ENCODE assay signal across 8 cellular contexts in the genomic region with DNA sequence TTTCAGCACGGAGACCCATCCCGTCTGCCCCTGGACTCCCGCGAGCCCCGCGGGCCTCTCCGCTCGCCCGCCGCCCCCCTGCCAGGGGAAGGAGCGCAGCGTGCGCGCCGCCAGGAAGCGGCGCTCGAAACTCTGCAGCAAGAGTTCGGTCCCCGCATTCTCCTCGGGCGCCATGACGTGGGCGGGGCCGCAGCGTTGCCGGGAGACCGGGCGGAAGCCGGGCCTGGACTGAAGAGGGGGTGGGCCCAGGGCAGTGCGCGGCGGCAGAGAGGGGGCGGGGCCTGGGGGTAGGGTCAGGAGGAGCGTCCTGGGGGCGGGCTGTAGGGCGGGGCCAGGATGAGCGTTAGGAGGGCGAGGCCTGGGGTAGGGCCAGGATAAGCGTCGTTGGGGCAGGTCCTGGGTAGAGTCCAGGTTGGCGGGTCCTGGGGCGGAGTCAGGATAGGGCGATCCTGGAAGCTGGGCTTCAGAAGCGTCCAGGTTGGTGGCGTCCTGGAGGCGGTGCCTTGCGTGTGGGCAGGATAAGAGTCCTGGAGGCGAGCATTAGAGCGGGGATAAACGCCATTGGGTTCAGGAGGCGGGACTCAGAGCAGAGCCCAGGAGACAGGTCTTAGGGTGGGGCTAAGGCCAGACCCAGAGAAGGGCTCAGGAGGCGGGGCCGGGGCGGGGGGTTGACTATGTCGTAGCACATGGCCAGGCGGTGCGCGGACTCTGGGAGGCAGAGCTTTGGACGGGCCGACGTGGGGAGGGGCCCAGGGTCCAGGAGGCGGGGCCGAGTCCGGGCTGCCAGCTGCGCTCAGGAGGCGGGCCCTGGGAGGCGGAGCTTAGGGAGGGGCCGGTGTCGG.
A peak's percentile ranks its signal among the peaks of the same experiment; 100 is the strongest.
DNase-seq lines count a peak whose midpoint lies in the region; ATAC-seq, FAIRE-seq and TF ChIP-seq lines count a peak whose summit lies in the region.
"Not testable (repeated sequence)": the region's sequence is repeated elsewhere in the genome, so short reads cannot be mapped to it uniquely, and the experiment has no call there.

No MANE protein-coding gene starts in this region.

- H4K5ac ChIP-seq in H1 (ENCODE audit: insufficient read length, low read depth, low read length) = peak overlapping the region; percentile 90

- H2BK12ac ChIP-seq in H1 (ENCODE audit: low read depth, low read length); mesenchymal stem cell (ENCODE audit: low read length in 2 of 2): not testable (repeated sequence)

- TF ChIP-seq RAD21 in H1 (IDR thresholded peaks at IDR 0.05 in 1 of 2, conservative IDR thresholded peaks at IDR 0.05 in 1 of 2; ENCODE audit: low read depth in 2 of 2, low read length in 2 of 2) = peak in 1 of 2 experiments; percentile 7; a peak in 1 of 4 replicates

- H3K23me2 ChIP-seq in H1 (ENCODE audit: low read depth, low read length) = not testable (repeated sequence)

- H2AK5ac ChIP-seq in H1 (ENCODE audit: low read depth, low read length); mesenchymal stem cell (ENCODE audit: low read length, severe bottlenecking): not testable (repeated sequence)

- H3K4ac ChIP-seq in H1 (replicated peaks; ENCODE audit: insufficient read length, low read depth, low read length); mesenchymal stem cell (ENCODE audit: low read depth in 1 of 2, low read length in 2 of 2): not testable (repeated sequence)

- not testable (repeated sequence) for H2BK15ac ChIP-seq in H1 (ENCODE audit: low read length); mesenchymal stem cell (ENCODE audit: low read depth, poor library complexity, severe bottlenecking)

- H2BK5ac ChIP-seq in H1 (ENCODE audit: low read depth, low read length) = not testable (repeated sequence)
- peak overlapping the region; percentile 76 for H2BK5ac ChIP-seq in mesenchymal stem cell (ENCODE audit: low read depth, low read length, poor library complexity, severe bottlenecking)

- not testable (repeated sequence) for H3K56ac ChIP-seq in H1 (replicated peaks; ENCODE audit: insufficient read length, low read depth, low read length)

- H3K4me2 ChIP-seq in H1 (ENCODE audit: insufficient read depth in 1 of 2, low read depth in 2 of 2, low read length in 2 of 2) = peak overlapping the region; percentile 67 to 86
- H3K4me2 ChIP-seq in mesenchymal stem cell (ENCODE audit: low read length, poor library complexity, severe bottlenecking) = not testable (repeated sequence)

- H3K27me3 Mint-ChIP-seq in CD4-positive, alpha-beta memory T cell = not testable (repeated sequence)

- peak overlapping the region; percentile 97 to 100 (median 100) for H3K4me3 Mint-ChIP-seq in CD4-positive, alpha-beta memory T cell

- H4K8ac ChIP-seq in H1 (ENCODE audit: extremely low read depth, insufficient read depth, low read length) = peak overlapping the region; percentile 25; the same call in 1 of the 2 replicates
- not testable (repeated sequence) for H4K8ac ChIP-seq in mesenchymal stem cell (ENCODE audit: low read length)

- not testable (repeated sequence) for H3K23ac ChIP-seq in H1 (ENCODE audit: insufficient read length); mesenchymal stem cell (ENCODE audit: low read length in 2 of 2)

- H3K18ac ChIP-seq in H1 (ENCODE audit: extremely low read depth, low read length) = not testable (repeated sequence)
- peak overlapping the region; percentile 40 to 91 for H3K18ac ChIP-seq in mesenchymal stem cell (ENCODE audit: low read depth in 1 of 2, low read length in 2 of 2)

- peak; percentile 91 to 96 (median 94) for DNase-seq in CD4-positive, alpha-beta memory T cell
- peak; percentile 97 for DNase-seq in HT1080 (ENCODE audit: low read depth)
- DNase-seq in NT2/D1 (ENCODE audit: low read depth, low spot score) = peak; percentile 94
- DNase-seq in activated CD8-positive, alpha-beta memory T cell treated with anti-CD3 and anti-CD28 coated beads, Interleukin-2, amount 50 U/mL, for 24 hours (ENCODE audit: extremely low read depth) = peak; percentile 96
- peak; percentile 94 to 96 for DNase-seq in H1 (ENCODE audit: low read depth in 1 of 2, low spot score in 2 of 2)
- DNase-seq in mesenchymal stem cell = peak; percentile 99
- peak; percentile 96 for DNase-seq in stimulated activated CD8-positive, alpha-beta memory T cell treated with anti-CD3 and anti-CD28 coated beads, Interleukin-12 subunit alpha, Interleukin-12 subunit beta, amount 100 ng/mL, for 1 hour (ENCODE audit: low read depth)

- not testable (repeated sequence) for H3K79me1 ChIP-seq in H1 (ENCODE audit: low read depth, low read length); mesenchymal stem cell (replicated peaks; ENCODE audit: low read length, poor library complexity, severe bottlenecking)

- POLR2A ChIA-PET in CD4-positive, alpha-beta memory T cell (lab: Charles Lee; ENCODE audit: partially characterized antibody) = interaction anchor here (1.4 to 1.9 kb wide), 2 partner anchors 8 to 350 kb away, joined by 3 to 5 read pairs; a partner anchor contains a TSS
- POLR2A ChIA-PET in H1 (lab: Charles Lee; ENCODE audit: partially characterized antibody) = interaction anchor here (0.8 to 1.0 kb wide), 3 partner anchors 9 to 179 kb away, joined by 3 read pairs; no protein-coding TSS in a partner anchor

- H3K36me3 Mint-ChIP-seq in CD4-positive, alpha-beta memory T cell = peaks cover 7 to 18% of the 10 kb centered on the region in 2 donors

- H4K20me1 ChIP-seq in H1 (replicated peaks in 1 of 2; ENCODE audit: control insufficient read depth in 1 of 2, insufficient read depth in 2 of 2, low read length in 2 of 2) = not testable (repeated sequence)

- intact Hi-C loops in CD4-positive, alpha-beta memory T cell (cut with micrococcal nuclease) = not testable (repeated sequence)

- not testable (repeated sequence) for H2AFZ ChIP-seq in H1 (ENCODE audit: low read length); mesenchymal stem cell (ENCODE audit: low read depth, low read length)

- peaks cover 7 to 28% (median 17%) of the 10 kb centered on the region in 4 donors for H3K4me1 Mint-ChIP-seq in CD4-positive, alpha-beta memory T cell

- not testable (repeated sequence) for FAIRE-seq in H1 (lab: Jason Lieb, UNC)

- peak overlapping the region; percentile 80 for H3K27ac ChIP-seq in CD4-positive, alpha-beta memory T cell (ENCODE audit: low read depth, low read length)
- H3K27ac ChIP-seq in H1 (ENCODE audit: low read depth, low read length) (peak overlapping the region; percentile 58; the same call in 1 of the 2 replicates), mesenchymal stem cell (ENCODE audit: low read length, poor library complexity, severe bottlenecking) (peak overlapping the region; percentile 68)

- not testable (repeated sequence) for H3K36me3 ChIP-seq in CD4-positive, alpha-beta memory T cell (ENCODE audit: insufficient read depth, low read length); NT2/D1 (ENCODE audit: insufficient read depth, insufficient read length, low read length); H1 (ENCODE audit: control insufficient read depth in 2 of 4, insufficient read depth in 4 of 4, low read length in 3 of 4)
- H3K36me3 ChIP-seq in mesenchymal stem cell (ENCODE audit: control insufficient read depth in 1 of 2, insufficient read depth in 2 of 2, low read depth in 1 of 2, low read length in 2 of 2) = peaks cover 10 to 15% of the 10 kb centered on the region in 2 experiments

- not testable (repeated sequence) for H3K4me1 ChIP-seq in CD4-positive, alpha-beta memory T cell (ENCODE audit: insufficient read depth, low read length); NT2/D1 (ENCODE audit: insufficient read depth, insufficient read length); H1 (replicated peaks in 1 of 4; ENCODE audit: control insufficient read depth in 3 of 4, insufficient read depth in 4 of 4, low read length in 3 of 4)
- peaks cover 15% of the 10 kb centered on the region for H3K4me1 ChIP-seq in mesenchymal stem cell (ENCODE audit: control insufficient read depth, insufficient read depth, low read depth, low read length)

- TF ChIP-seq CTCF in H1 (IDR thresholded peaks at IDR 0.05; ENCODE audit: control extremely low read depth in 1 of 3, insufficient read depth in 1 of 3, low read depth in 1 of 3, low read length in 3 of 3) = not testable (repeated sequence)

- H2BK120ac ChIP-seq in H1 (replicated peaks; ENCODE audit: low read depth, low read length) = not testable (repeated sequence)
- H2BK120ac ChIP-seq in mesenchymal stem cell (ENCODE audit: low read depth, low read length) = peak overlapping the region; percentile 73

- H3K9me3 ChIP-seq in CD4-positive, alpha-beta memory T cell (ENCODE audit: control insufficient read depth in 1 of 2, low read length in 2 of 2); NT2/D1 (ENCODE audit: insufficient read depth, low read length); H1 (ENCODE audit: insufficient read depth in 2 of 2, low read depth in 1 of 2, low read length in 1 of 2); mesenchymal stem cell (ENCODE audit: control insufficient read depth, low read length): not testable (repeated sequence)

- TF ChIP-seq EP300 in H1 (IDR thresholded peaks at IDR 0.05; ENCODE audit: borderline replicate concordance in 1 of 2, low read depth in 2 of 2, low read length in 2 of 2) = not testable (repeated sequence)

- H4K91ac ChIP-seq in H1 (replicated peaks; ENCODE audit: insufficient read length, low read length) = not testable (repeated sequence)
- peak overlapping the region; percentile 97 for H4K91ac ChIP-seq in mesenchymal stem cell (ENCODE audit: low read length)

- not testable (repeated sequence) for H3K27me3 ChIP-seq in CD4-positive, alpha-beta memory T cell (ENCODE audit: insufficient read depth, low read length); NT2/D1 (ENCODE audit: insufficient read depth, insufficient read length); H1 (replicated peaks in 1 of 4; ENCODE audit: control insufficient read depth in 3 of 4, extremely low read depth in 1 of 4, insufficient read depth in 3 of 4, low read length in 3 of 4); mesenchymal stem cell (ENCODE audit: control insufficient read depth in 1 of 2, insufficient read depth in 1 of 2, low read length in 2 of 2)

- peak overlapping the region; percentile 97 to 100 (median 100) for H3K27ac Mint-ChIP-seq in CD4-positive, alpha-beta memory T cell

- H2BK20ac ChIP-seq in H1 (ENCODE audit: low read length) = not testable (repeated sequence)

- H3K79me2 ChIP-seq in H1 (ENCODE audit: control insufficient read depth in 1 of 2, insufficient read depth in 2 of 2, low read length in 2 of 2) = not testable (repeated sequence)

- peak overlapping the region; percentile 11 to 63 for H3K4me3 ChIP-seq in CD4-positive, alpha-beta memory T cell (ENCODE audit: low read length in 2 of 2)
- H3K4me3 ChIP-seq in NT2/D1 (ENCODE audit: insufficient read length, low read depth) (peak overlapping the region; percentile 57), H1 (ENCODE audit: extremely low read depth in 1 of 4, insufficient read depth in 2 of 4, low read depth in 3 of 4, low read length in 4 of 4) (peak overlapping the region; percentile 60 to 74 (median 66)), mesenchymal stem cell (ENCODE audit: insufficient read depth in 1 of 2, low read depth in 1 of 2, low read length in 2 of 2) (peak overlapping the region; percentile 67 to 83)

- CTCF ChIA-PET in CD4-positive, alpha-beta memory T cell (lab: Charles Lee; ENCODE audit: partially characterized antibody) = not testable (repeated sequence)
- CTCF ChIA-PET in H1 (lab: Charles Lee; ENCODE audit: partially characterized antibody) = interaction anchor here (0.5 to 1.3 kb wide), 2 partner anchors 94 to 1215 kb away, joined by 3 read pairs; no protein-coding TSS in a partner anchor

- peak; percentile 100 for ATAC-seq in GM21381 (IDR thresholded peaks at IDR 0.05; ENCODE audit: unreplicated experiment)

- peak in 1 of 2 experiments; percentile 73; a peak in 2 of 3 replicates for TF ChIP-seq POLR2A in H1 (IDR thresholded peaks at IDR 0.05; ENCODE audit: control extremely low read depth in 1 of 2, low read depth in 2 of 2, low read length in 2 of 2)

- peak overlapping the region; percentile 85 for H3K9ac ChIP-seq in NT2/D1 (ENCODE audit: insufficient read length, low read depth)
- peak overlapping the region in 3 of 4 experiments; percentile 45 to 75 (median 70); a peak in 5 of 7 replicates for H3K9ac ChIP-seq in H1 (replicated peaks in 1 of 4; ENCODE audit: extremely low read depth in 1 of 4, low read depth in 3 of 4, low read length in 3 of 4)
- H3K9ac ChIP-seq in mesenchymal stem cell (ENCODE audit: low read length) = peak overlapping the region; percentile 95

- WGBS in H1 (ENCODE audit: extremely low coverage in 1 of 2, insufficient coverage in 1 of 2, insufficient read length in 1 of 2, insufficient replicate concordance in 2 of 2, low coverage in 1 of 2, low lambda C conversion rate in 2 of 2, missing lambda C conversion rate in 1 of 2), 2 experiments = 0% methylated on average over 6 of the region's 70 CpGs; no CpG with 5 or more reads in 1 of the 2 experiments
- under 1% methylated on average over 68 of the region's 70 CpGs for WGBS in mesenchymal stem cell

- H3K14ac ChIP-seq in H1 (ENCODE audit: insufficient read length) = not testable (repeated sequence)
- peak overlapping the region in 1 of 2 experiments; percentile 36 for H3K14ac ChIP-seq in mesenchymal stem cell (ENCODE audit: low read length in 2 of 2)

- H3K9me3 Mint-ChIP-seq in CD4-positive, alpha-beta memory T cell = not testable (repeated sequence)

Comparison
In these comparisons a context has a peak if more than half of its experiments do, and no peak if none do; other contexts are left out.
1. Peak in every context shown above with its lines: DNase-seq, ATAC-seq, H3K4me3 ChIP-seq and H3K27ac ChIP-seq.